Comparison of ENCODE assay signal across 1 cellular context in genomic region chr1:248860007-248860406, GRCh38.
TF ChIP-seq lines count a peak whose summit lies in the region.

No MANE protein-coding gene starts in this region.

TF ChIP-seq in HepG2, 621 proteins besides CTCF, POLR2A, EP300 and RAD21:
- TF ChIP-seq HNRNPLL (IDR thresholded peaks at IDR 0.05; ENCODE audit: low read depth, low read length, poor library complexity, severe bottlenecking) (no peak), BRCA1 (CRISPR knock-in tag; IDR thresholded peaks at IDR 0.05) (no peak), DBP (CRISPR knock-in tag; IDR thresholded peaks at IDR 0.05; ENCODE audit: not compliant biosample characterization) (no peak), IRF9 (CRISPR knock-in tag; IDR thresholded peaks at IDR 0.05; ENCODE audit: borderline replicate concordance) (no peak), RARG (CRISPR knock-in tag; IDR thresholded peaks at IDR 0.05; ENCODE audit: low read depth) (no peak), ZNF263 (CRISPR knock-in tag; IDR thresholded peaks at IDR 0.05) (no peak), FOSL1 (CRISPR knock-in tag; IDR thresholded peaks at IDR 0.05; ENCODE audit: borderline replicate concordance) (no peak), KLF11 (CRISPR knock-in tag; IDR thresholded peaks at IDR 0.05) (no peak), NCOA5 (CRISPR knock-in tag; IDR thresholded peaks at IDR 0.05) (no peak), GZF1 (CRISPR knock-in tag; IDR thresholded peaks at IDR 0.05) (no peak), KLF9 (CRISPR knock-in tag; IDR thresholded peaks at IDR 0.05; ENCODE audit: low read depth) (no peak), HOXA5 (CRISPR knock-in tag; IDR thresholded peaks at IDR 0.05) (no peak), KAT8 (CRISPR knock-in tag; IDR thresholded peaks at IDR 0.05) (no peak), ZNF687 (CRISPR knock-in tag; IDR thresholded peaks at IDR 0.05) (no peak), ZNF629 (CRISPR knock-in tag; conservative IDR thresholded peaks at IDR 0.05) (no peak), ZNF24 (IDR thresholded peaks at IDR 0.05) (no peak), THRA (CRISPR knock-in tag; IDR thresholded peaks at IDR 0.05; ENCODE audit: borderline replicate concordance) (no peak), ZNF704 (CRISPR knock-in tag; IDR thresholded peaks at IDR 0.05; ENCODE audit: borderline replicate concordance) (no peak)
